Comparison of ENCODE assay signal across 11 cellular contexts in the genomic region with DNA sequence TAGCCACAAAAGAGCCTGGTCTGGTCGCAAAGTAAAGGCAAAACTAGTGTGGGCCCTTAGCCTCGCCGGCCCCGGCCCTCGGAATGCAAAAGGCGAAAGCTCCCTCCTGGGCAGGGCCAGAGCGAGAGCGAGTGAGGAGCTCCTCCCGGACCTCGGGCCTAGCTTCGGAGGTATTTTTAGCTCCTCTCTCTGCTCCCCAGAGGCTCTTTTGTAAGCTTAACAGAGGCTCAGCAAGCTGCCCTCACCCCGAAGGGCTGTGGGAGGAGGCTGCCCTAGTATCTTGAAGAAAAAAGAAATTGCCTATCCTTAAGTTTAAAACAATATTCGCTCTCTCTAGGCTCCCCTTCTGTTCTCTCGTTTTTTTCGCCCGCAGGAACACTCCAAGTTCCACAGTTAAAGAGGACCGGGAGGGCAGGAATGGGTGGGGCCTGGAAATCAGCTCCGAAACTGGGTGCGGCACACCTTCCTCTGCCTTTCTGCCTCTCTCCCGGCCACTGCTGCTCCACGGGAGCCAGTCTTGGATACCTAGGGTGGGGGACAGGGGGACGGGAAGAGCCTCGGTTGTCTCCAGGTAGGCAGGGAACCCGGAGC. TPM values are rescaled to one million over a fixed set of nuclear protein-coding genes. Genes with fewer than 3 reads are reported as not detected.
DNase-seq lines count a peak whose midpoint lies in the region; ATAC-seq and TF ChIP-seq lines count a peak whose summit lies in the region.
"Had no signal": no experiment of that assay in that cellular context is flagged by ENCODE, and none has a peak within 500 bp of the region (broad histone marks: within the 10 kb centered on the region; RNA-seq: fewer than 3 reads in every experiment).

No MANE protein-coding gene starts in this region.

- POLR2A ChIA-PET in naive thymus-derived CD8-positive, alpha-beta T cell (lab: Charles Lee) = no interaction called here

- H3K36me3 ChIP-seq in cardiac muscle cell (no peaks in the 10 kb centered on the region), muscle layer of duodenum (ENCODE audit: control insufficient read depth in 1 of 2, insufficient read depth in 2 of 2, low read length in 2 of 2) (no peaks in the 10 kb centered on the region)

- peaks cover 17% of the 10 kb centered on the region for H3K36me3 Mint-ChIP-seq in activated naive CD4-positive, alpha-beta T cell treated with anti-CD3 and anti-CD28 coated beads, Interleukin-2, amount 10 ng/mL, durations not matched to agents 7 days and 5 days
- peaks cover 29 to 51% of the 10 kb centered on the region in 2 donors for H3K36me3 Mint-ChIP-seq in activated naive CD4-positive, alpha-beta T cell treated with anti-CD3 and anti-CD28 coated beads, Interleukin-2, amount 50 U/mL, for 72 hours
- H3K36me3 Mint-ChIP-seq in naive thymus-derived CD8-positive, alpha-beta T cell = peaks cover 3 to 42% (median 8%) of the 10 kb centered on the region in 3 donors

- H3K27me3 Mint-ChIP-seq in activated naive CD4-positive, alpha-beta T cell treated with anti-CD3 and anti-CD28 coated beads, Interleukin-2, amount 10 ng/mL, durations not matched to agents 7 days and 5 days = peaks cover 97% of the 10 kb centered on the region
- peaks cover 63 to 95% (median 81%) of the 10 kb centered on the region in 5 donors for H3K27me3 Mint-ChIP-seq in naive thymus-derived CD8-positive, alpha-beta T cell

- H3K9me3 ChIP-seq in cardiac muscle cell (ENCODE audit: low read depth) (no peaks in the 10 kb centered on the region), muscle layer of duodenum (ENCODE audit: control insufficient read depth in 1 of 2, low read length in 2 of 2) (no peaks in the 10 kb centered on the region)

- H3K9me3 Mint-ChIP-seq in activated naive CD4-positive, alpha-beta T cell treated with anti-CD3 and anti-CD28 coated beads, Interleukin-2, amount 10 ng/mL, durations not matched to agents 7 days and 5 days = no peaks in the 10 kb centered on the region
- peaks cover 7 to 8% of the 10 kb centered on the region in 2 donors for H3K9me3 Mint-ChIP-seq in activated naive CD4-positive, alpha-beta T cell treated with anti-CD3 and anti-CD28 coated beads, Interleukin-2, amount 50 U/mL, for 72 hours
- H3K9me3 Mint-ChIP-seq in naive thymus-derived CD8-positive, alpha-beta T cell = peaks cover 0 to 24% (median 9%) of the 10 kb centered on the region in 9 donors

- peak overlapping the region; percentile 58 for H3K27ac Mint-ChIP-seq in activated naive CD4-positive, alpha-beta T cell treated with anti-CD3 and anti-CD28 coated beads, Interleukin-2, amount 10 ng/mL, durations not matched to agents 7 days and 5 days
- H3K27ac Mint-ChIP-seq in activated naive CD4-positive, alpha-beta T cell treated with anti-CD3 and anti-CD28 coated beads, Interleukin-2, amount 50 U/mL, for 72 hours = peak overlapping the region in 1 of 2 donors; percentile 33
- H3K27ac Mint-ChIP-seq in naive thymus-derived CD8-positive, alpha-beta T cell = peak overlapping the region in 1 of 10 donors; percentile 13

- no peak for TF ChIP-seq CTCF in cardiac muscle cell (IDR thresholded peaks at IDR 0.05; ENCODE audit: low read depth, low read length)

- peak overlapping the region; percentile 33 for H3K4me3 Mint-ChIP-seq in activated naive CD4-positive, alpha-beta T cell treated with anti-CD3 and anti-CD28 coated beads, Interleukin-2, amount 10 ng/mL, durations not matched to agents 7 days and 5 days
- peak overlapping the region in 1 of 10 donors; percentile 41 for H3K4me3 Mint-ChIP-seq in naive thymus-derived CD8-positive, alpha-beta T cell
- H3K4me3 Mint-ChIP-seq: activated T-helper 1 cell treated with anti-CD3 and anti-CD28 coated beads, Interleukin-12 subunit alpha, Interleukin-12 subunit beta, Interleukin-2, Interleukin-4 antibody, amounts not matched to agents 30 ng/mL and 10 ng/mL and 1 ng/mL, durations not matched to agents 14 hours and 24 hours and 36 hours had no signal

- no peak for ATAC-seq in activated naive CD4-positive, alpha-beta T cell treated with anti-CD3 and anti-CD28 coated beads, Interleukin-2, amount 50 U/mL, for 72 hours
- no peak for ATAC-seq in naive thymus-derived CD8-positive, alpha-beta T cell

- H3K4me3 ChIP-seq in cardiac muscle cell (peak overlapping the region; percentile 56), muscle layer of duodenum (ENCODE audit: low read depth in 1 of 2, low read length in 2 of 2) (peak overlapping the region; percentile 55 to 62)

- H3K4me1 Mint-ChIP-seq in activated naive CD4-positive, alpha-beta T cell treated with anti-CD3 and anti-CD28 coated beads, Interleukin-2, amount 10 ng/mL, durations not matched to agents 7 days and 5 days = peaks cover 5% of the 10 kb centered on the region
- peaks cover 5 to 31% (median 22%) of the 10 kb centered on the region in 4 donors for H3K4me1 Mint-ChIP-seq in naive thymus-derived CD8-positive, alpha-beta T cell

- H3K27me3 ChIP-seq in cardiac muscle cell = peaks cover 17% of the 10 kb centered on the region
- H3K27me3 ChIP-seq in muscle layer of duodenum (ENCODE audit: low read depth, low read length) = peaks cover 50% of the 10 kb centered on the region

- CTCF ChIA-PET in activated naive CD4-positive, alpha-beta T cell treated with anti-CD3 and anti-CD28 coated beads, Interleukin-2, amount 10 ng/mL, durations not matched to agents 7 days and 5 days (lab: Charles Lee) = no interaction called here

- H3K4me1 ChIP-seq in cardiac muscle cell (ENCODE audit: low read depth) (peaks cover 29% of the 10 kb centered on the region), muscle layer of duodenum (ENCODE audit: control insufficient read depth in 1 of 2, insufficient read depth in 2 of 2, low read length in 2 of 2) (peaks cover 0 to 17% of the 10 kb centered on the region in 2 donors)

- DNase-seq in activated naive CD4-positive, alpha-beta T cell treated with anti-CD3 and anti-CD28 coated beads, Interleukin-2, amount 10 ng/mL, durations not matched to agents 7 days and 5 days = no peak
- no peak for DNase-seq in activated naive CD4-positive, alpha-beta T cell treated with anti-CD3 and anti-CD28 coated beads, Interleukin-2, amount 50 U/mL, for 72 hours (ENCODE audit: low spot score in 2 of 2)
- peak; percentile 79 to 87 for DNase-seq in cardiac muscle cell (ENCODE audit: low read depth in 1 of 2, low spot score in 1 of 2)
- no peak for DNase-seq in naive thymus-derived CD8-positive, alpha-beta T cell
- no peak for DNase-seq in activated CD4-positive, CD25-positive, alpha-beta regulatory T cell (lab: John Stamatoyannopoulos, UW)
- no peak for DNase-seq in epidermal melanocyte (ENCODE audit: insufficient read length, low spot score)
- DNase-seq in stimulated activated CD4-positive, alpha-beta T cell treated with anti-CD3 and anti-CD28 coated beads, Interleukin-1b, Interleukin-23, amount 100 ng/mL, for 48 hours = no peak
- DNase-seq: activated CD4-positive, CD25-positive, alpha-beta regulatory T cell treated with anti-CD3 and anti-CD28 coated beads, Interleukin-2, amount 50 U/mL, for 72 hours had no signal

- H3K27ac ChIP-seq in cardiac muscle cell (peak overlapping the region; percentile 98), muscle layer of duodenum (ENCODE audit: low read length) (peak overlapping the region; percentile 91)

RNA-seq across cellular contexts. Expression of a gene that starts 12.2 kb away (rescaled TPM):
- total RNA-seq in activated naive CD4-positive, alpha-beta T cell treated with anti-CD3 and anti-CD28 coated beads, Interleukin-2, amount 50 U/mL, for 72 hours = not detected
- total RNA-seq in cardiac muscle cell = 352 and 607 TPM in 2 replicates
- 175 and 199 TPM in 2 replicates for polyA plus RNA-seq in cardiac muscle cell
- total RNA-seq in naive thymus-derived CD8-positive, alpha-beta T cell = not detected
- not detected for polyA plus RNA-seq in naive thymus-derived CD8-positive, alpha-beta T cell
- total RNA-seq: activated T-helper 1 cell treated with anti-CD3 and anti-CD28 coated beads, Interleukin-12 subunit alpha, Interleukin-12 subunit beta, Interleukin-2, Interleukin-4 antibody, amounts not matched to agents 30 ng/mL and 10 ng/mL and 1 ng/mL, durations not matched to agents 14 hours and 24 hours and 36 hours; mononuclear cell had no signal

Comparison
In these comparisons a context has a peak if more than half of its experiments do, and no peak if none do; other contexts are left out.
1. DNase-seq: peak in cardiac muscle cell (2 of 2); none in activated naive CD4-positive, alpha-beta T cell treated with anti-CD3 and anti-CD28 coated beads, Interleukin-2, amount 10 ng/mL, durations not matched to agents 7 days and 5 days (single experiment), activated naive CD4-positive, alpha-beta T cell treated with anti-CD3 and anti-CD28 coated beads, Interleukin-2, amount 50 U/mL, for 72 hours (0 of 2), naive thymus-derived CD8-positive, alpha-beta T cell (0 of 10), activated CD4-positive, CD25-positive, alpha-beta regulatory T cell (0 of 4), epidermal melanocyte (single experiment) and stimulated activated CD4-positive, alpha-beta T cell treated with anti-CD3 and anti-CD28 coated beads, Interleukin-1b, Interleukin-23, amount 100 ng/mL, for 48 hours (single experiment).
2. RNA of a gene that starts 12.2 kb away (total RNA-seq): 352 to 607 TPM in cardiac muscle cell; not detected in activated naive CD4-positive, alpha-beta T cell treated with anti-CD3 and anti-CD28 coated beads, Interleukin-2, amount 50 U/mL, for 72 hours and not detected in naive thymus-derived CD8-positive, alpha-beta T cell; every median in the first group is over 100 times any median in the second.